8 cellular contexts compared by ENCODE assay signal in genomic region chr6:36679043-36679821, GRCh38. TPM values are rescaled to one million over a fixed set of nuclear protein-coding genes. Genes with fewer than 3 reads are reported as not detected.
A peak's percentile ranks its signal among the peaks of the same experiment; 100 is the strongest.
DNase-seq lines count a peak whose midpoint lies in the region; ATAC-seq and TF ChIP-seq lines count a peak whose summit lies in the region.

No MANE protein-coding gene starts in this region.

- H3K9me3 Mint-ChIP-seq in activated CD4-positive, alpha-beta T cell treated with anti-CD3 and anti-CD28 coated beads, Interleukin-2, amount 10 ng/mL, durations not matched to agents 7 days and 5 days, result no peaks in the 10 kb centered on the region
- H3K9me3 Mint-ChIP-seq in endodermal cell (no peaks in the 10 kb centered on the region), mesothelial cell of epicardium (no peaks in the 10 kb centered on the region)

- peaks cover 64% of the 10 kb centered on the region for H3K4me1 Mint-ChIP-seq in activated CD4-positive, alpha-beta T cell treated with anti-CD3 and anti-CD28 coated beads, Interleukin-2, amount 10 ng/mL, durations not matched to agents 7 days and 5 days
- peaks cover 22% of the 10 kb centered on the region for H3K4me1 Mint-ChIP-seq in endodermal cell
- peaks cover 43% of the 10 kb centered on the region for H3K4me1 Mint-ChIP-seq in mesothelial cell of epicardium

- peaks cover 10% of the 10 kb centered on the region for H3K27me3 Mint-ChIP-seq in activated CD4-positive, alpha-beta T cell treated with anti-CD3 and anti-CD28 coated beads, Interleukin-2, amount 10 ng/mL, durations not matched to agents 7 days and 5 days
- H3K27me3 Mint-ChIP-seq in endodermal cell (ENCODE audit: insufficient read depth) (peaks cover 59% of the 10 kb centered on the region), mesothelial cell of epicardium (ENCODE audit: low read depth) (peaks cover 11% of the 10 kb centered on the region)

- H3K4me3 ChIP-seq in HUES64 (ENCODE audit: low read length) (peak overlapping the region; percentile 72), endodermal cell (ENCODE audit: low read length) (peak overlapping the region; percentile 82), thoracic aorta (peak overlapping the region; percentile 94)

- H3K4me3 Mint-ChIP-seq in activated CD4-positive, alpha-beta T cell treated with anti-CD3 and anti-CD28 coated beads, Interleukin-2, amount 10 ng/mL, durations not matched to agents 7 days and 5 days, result peak overlapping the region; percentile 96
- H3K4me3 Mint-ChIP-seq in endodermal cell, result peak overlapping the region; percentile 67
- H3K4me3 Mint-ChIP-seq in mesothelial cell of epicardium, result peak overlapping the region; percentile 89

- peak; percentile 14 for DNase-seq in COR-L47 (lab: John Stamatoyannopoulos, UW)
- DNase-seq in activated CD4-positive, alpha-beta T cell treated with anti-CD3 and anti-CD28 coated beads, Interleukin-2, amount 10 ng/mL, durations not matched to agents 7 days and 5 days, result no peak
- peak; percentile 80 for DNase-seq in endodermal cell
- no peak for DNase-seq in mesothelial cell of epicardium (ENCODE audit: low spot score in 2 of 2, unreplicated experiment in 2 of 2)
- peak; percentile 58 for DNase-seq in thoracic aorta (ENCODE audit: low spot score)
- DNase-seq in NCI-H2107 treated with DMSO at 0.1 percent for 48 hours (lab: John Stamatoyannopoulos, UW; ENCODE audit: unreplicated experiment), result no peak
- no peak for DNase-seq in HuH-7 (ENCODE audit: low spot score)

- ATAC-seq in thoracic aorta (ENCODE audit: insufficient number of reproducible peaks, low FRiP score, low read depth), result peak; percentile 22

- CTCF ChIA-PET in activated CD4-positive, alpha-beta T cell treated with anti-CD3 and anti-CD28 coated beads, Interleukin-2, amount 10 ng/mL, durations not matched to agents 7 days and 5 days (lab: Charles Lee), result interaction anchor here (0.5 to 3.5 kb wide), 12 partner anchors 8 to 80 kb away, joined by 3 to 15 read pairs (median 4); no protein-coding TSS in a partner anchor

- H3K4me1 ChIP-seq in HUES64 (ENCODE audit: insufficient read depth, low read length), result peaks cover 37% of the 10 kb centered on the region
- H3K4me1 ChIP-seq in endodermal cell (ENCODE audit: control insufficient read depth, insufficient read depth, low read length), result peaks cover 5% of the 10 kb centered on the region
- H3K4me1 ChIP-seq in thoracic aorta (ENCODE audit: control insufficient read depth in 1 of 2, low read depth in 2 of 2), result peaks cover 46 to 62% of the 10 kb centered on the region in 2 donors

- peak overlapping the region; percentile 90 for H3K27ac Mint-ChIP-seq in activated CD4-positive, alpha-beta T cell treated with anti-CD3 and anti-CD28 coated beads, Interleukin-2, amount 10 ng/mL, durations not matched to agents 7 days and 5 days
- peak overlapping the region; percentile 78 for H3K27ac Mint-ChIP-seq in endodermal cell
- peak overlapping the region; percentile 94 for H3K27ac Mint-ChIP-seq in mesothelial cell of epicardium

- H3K27me3 ChIP-seq in HUES64 (ENCODE audit: insufficient read depth, low read length), result peaks cover 37% of the 10 kb centered on the region
- peaks cover 41% of the 10 kb centered on the region for H3K27me3 ChIP-seq in endodermal cell (ENCODE audit: control insufficient read depth, insufficient read depth, low read length, poor library complexity, severe bottlenecking)
- no peaks in the 10 kb centered on the region for H3K27me3 ChIP-seq in thoracic aorta (replicated peaks; ENCODE audit: insufficient read depth)

- 1% methylated on average over 60 of the region's 60 CpGs for WGBS in HUES64
- 1 to 3% methylated on average over 20 to 60 of the region's 60 CpGs for WGBS in endodermal cell (ENCODE audit: insufficient coverage in 1 of 2, insufficient read length in 1 of 2), 2 experiments

- no peak for TF ChIP-seq CTCF in endodermal cell (conservative IDR thresholded peaks at IDR 0.05)
- TF ChIP-seq CTCF in mesothelial cell of epicardium (IDR thresholded peaks at IDR 0.05; ENCODE audit: unreplicated experiment), result no peak
- no peak for TF ChIP-seq CTCF in thoracic aorta (IDR thresholded peaks at IDR 0.05)

- no peak overlapping the region for H3K27ac ChIP-seq in HUES64 (ENCODE audit: low read depth, low read length)
- no peak overlapping the region for H3K27ac ChIP-seq in endodermal cell (ENCODE audit: low read depth, low read length)
- peak overlapping the region; percentile 96 to 99 for H3K27ac ChIP-seq in thoracic aorta

- POLR2A ChIA-PET in activated CD4-positive, alpha-beta T cell treated with anti-CD3 and anti-CD28 coated beads, Interleukin-2, amount 10 ng/mL, durations not matched to agents 7 days and 5 days (lab: Charles Lee), result interaction anchor here (0.6 kb wide), 1 partner anchor 78 kb away, joined by 4 read pairs; no protein-coding TSS in a partner anchor

- peaks cover 9% of the 10 kb centered on the region; the same call in 1 of the 2 replicates for H3K36me3 ChIP-seq in HUES64 (ENCODE audit: insufficient read depth, low read length)
- H3K36me3 ChIP-seq in endodermal cell (ENCODE audit: control insufficient read depth, insufficient read depth, low read length), result no peaks in the 10 kb centered on the region
- peaks cover 23% of the 10 kb centered on the region for H3K36me3 ChIP-seq in thoracic aorta

- H3K9ac ChIP-seq in HUES64 (ENCODE audit: low read depth, low read length) (peak overlapping the region; percentile 53), endodermal cell (ENCODE audit: extremely low read depth, low read length, poor library complexity, severe bottlenecking) (peak overlapping the region; percentile 66)

- H3K36me3 Mint-ChIP-seq in activated CD4-positive, alpha-beta T cell treated with anti-CD3 and anti-CD28 coated beads, Interleukin-2, amount 10 ng/mL, durations not matched to agents 7 days and 5 days (ENCODE audit: low read depth), result peaks cover 23% of the 10 kb centered on the region
- H3K36me3 Mint-ChIP-seq in endodermal cell (ENCODE audit: low read depth) (no peaks in the 10 kb centered on the region), mesothelial cell of epicardium (no peaks in the 10 kb centered on the region)

- H3K9me3 ChIP-seq in HUES64 (ENCODE audit: insufficient read depth, low read depth, low read length), result no peaks in the 10 kb centered on the region
- no peaks in the 10 kb centered on the region for H3K9me3 ChIP-seq in endodermal cell (ENCODE audit: control insufficient read depth, low read length)
- no peaks in the 10 kb centered on the region for H3K9me3 ChIP-seq in thoracic aorta

RNA-seq across cellular contexts. Expression of gene CDKN1A, which starts 0.7 kb away (rescaled TPM):
- 20.0 TPM for polyA plus RNA-seq in HUES64 (2013, experiment 1 of 2)
- polyA plus RNA-seq in HUES64 (2013, experiment 2 of 2), result 17.7 TPM
- total RNA-seq in activated CD4-positive, alpha-beta T cell treated with anti-CD3 and anti-CD28 coated beads, Interleukin-2, amount 10 ng/mL, durations not matched to agents 7 days and 5 days, result 10 to 100 TPM; 36.7 to 39.5 TPM
- total RNA-seq in endodermal cell (1 to 10 TPM; 1.9 to 3.7 TPM), mesothelial cell of epicardium (54.1 to 57.1 TPM (median 55.2 TPM) in 3 replicates), thoracic aorta (100 to 1,000 TPM; 311 to 457 TPM)
- polyA plus RNA-seq in endodermal cell (2013, experiment 1 of 2), result 45.0 TPM
- polyA plus RNA-seq in endodermal cell (2013, experiment 2 of 2), result 50.3 TPM

RNA-seq across cellular contexts. Expression of gene RAB44, which starts 18.4 kb away (rescaled TPM):
- polyA plus RNA-seq in HUES64 (2013, experiment 1 of 2), result not detected
- polyA plus RNA-seq in HUES64 (2013, experiment 2 of 2), result not detected
- total RNA-seq in activated CD4-positive, alpha-beta T cell treated with anti-CD3 and anti-CD28 coated beads, Interleukin-2, amount 10 ng/mL, durations not matched to agents 7 days and 5 days, result under 1 TPM; 0.08 to 0.15 TPM
- not detected for total RNA-seq in endodermal cell
- polyA plus RNA-seq in endodermal cell (2013, experiment 1 of 2), result not detected
- polyA plus RNA-seq in endodermal cell (2013, experiment 2 of 2), result not detected
- total RNA-seq in mesothelial cell of epicardium, result 0.07 to 0.16 TPM in 2 of 3 replicates, not detected in the other
- under 1 TPM in 1 of 2 donors, not detected in 1; 0.27 TPM for total RNA-seq in thoracic aorta

Comparison
In these comparisons a context has a peak if more than half of its experiments do, and no peak if none do; other contexts are left out.
1. DNase-seq: peak in COR-L47 (single experiment), endodermal cell (single experiment) and thoracic aorta (single experiment); none in activated CD4-positive, alpha-beta T cell treated with anti-CD3 and anti-CD28 coated beads, Interleukin-2, amount 10 ng/mL, durations not matched to agents 7 days and 5 days (single experiment), mesothelial cell of epicardium (0 of 2), NCI-H2107 treated with DMSO at 0.1 percent for 48 hours (single experiment) and HuH-7 (single experiment).
2. H3K27ac ChIP-seq: peak in thoracic aorta (2 of 2); none in HUES64 (single experiment) and endodermal cell (single experiment).
3. RNA of gene CDKN1A, which starts 0.7 kb away (total RNA-seq): 311 to 457 TPM in thoracic aorta, 54.1 to 57.1 TPM in mesothelial cell of epicardium and 36.7 to 39.5 TPM in activated CD4-positive, alpha-beta T cell treated with anti-CD3 and anti-CD28 coated beads, Interleukin-2, amount 10 ng/mL, durations not matched to agents 7 days and 5 days; 1.9 to 3.7 TPM in endodermal cell; every median in the first group is over 4 times any median in the second.
4. Peak in every context shown above with its lines, with median percentiles within 50 percentile points of each other: H3K4me3 ChIP-seq, H3K27ac Mint-ChIP-seq and H3K4me3 Mint-ChIP-seq.